9 cellular contexts compared by ENCODE assay signal in the genomic region with DNA sequence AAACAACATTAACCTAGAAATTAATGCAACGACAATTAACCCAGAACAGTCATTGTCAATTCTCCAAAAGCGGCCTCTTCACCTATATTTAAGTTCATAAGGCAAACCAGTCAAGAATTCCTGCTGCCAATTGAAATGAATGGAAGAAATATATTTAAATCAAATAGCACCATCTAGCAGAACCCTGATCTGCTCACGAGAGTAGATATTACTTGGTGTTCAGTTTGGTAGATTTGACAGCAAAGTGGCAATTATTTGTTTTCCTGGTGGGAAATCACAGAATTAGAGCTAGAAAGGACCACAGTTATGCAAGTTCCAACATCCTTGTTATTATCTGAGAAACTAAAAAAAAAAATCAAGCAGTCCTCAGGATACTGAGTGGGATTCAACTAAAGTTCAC. TPM values are rescaled to one million over a fixed set of nuclear protein-coding genes. Genes with fewer than 3 reads are reported as not detected.
DNase-seq lines count a peak whose midpoint lies in the region; ATAC-seq and TF ChIP-seq lines count a peak whose summit lies in the region.
"Had no signal": no experiment of that assay in that cellular context is flagged by ENCODE, and none has a peak within 500 bp of the region (broad histone marks: within the 10 kb centered on the region; RNA-seq: fewer than 3 reads in every experiment).

No MANE protein-coding gene starts in this region.

- no peak overlapping the region for H3K9ac ChIP-seq in mammary epithelial cell (ENCODE audit: insufficient read depth, low read length)

- peak; percentile 18; the same call in 1 of the 2 replicates for TF ChIP-seq RAD21 in Ishikawa (IDR thresholded peaks at IDR 0.05; ENCODE audit: low read depth)

- peaks cover 10 to 51% (median 21%) of the 10 kb centered on the region in 3 donors for H3K4me1 Mint-ChIP-seq in CD8-positive, alpha-beta memory T cell

- ATAC-seq in GM19395 (IDR thresholded peaks at IDR 0.05; ENCODE audit: unreplicated experiment) (no peak), HG02763 (IDR thresholded peaks at IDR 0.05; ENCODE audit: unreplicated experiment) (no peak)

- peak overlapping the region; percentile 7 to 98 (median 95) for H3K4me3 Mint-ChIP-seq in CD8-positive, alpha-beta memory T cell

- dilution Hi-C loops in mammary epithelial cell (cut with HindIII; ENCODE audit: low sequenced_read_pairs), result no loop called here

- peaks cover 17% of the 10 kb centered on the region for H3K4me1 ChIP-seq in CD8-positive, alpha-beta memory T cell (ENCODE audit: insufficient read depth, low read length)
- H3K4me1 ChIP-seq in mammary epithelial cell (ENCODE audit: insufficient read depth, low read length) (peaks cover 19% of the 10 kb centered on the region), osteoblast (ENCODE audit: insufficient read depth, low read length) (peaks cover 12% of the 10 kb centered on the region)

- no peak overlapping the region for H3K4me3 ChIP-seq in CD8-positive, alpha-beta memory T cell (ENCODE audit: low read length)
- peak overlapping the region in 2 of 3 experiments; percentile 90 to 96 for H3K4me3 ChIP-seq in mammary epithelial cell (replicated peaks in 1 of 3; ENCODE audit: insufficient read depth in 1 of 3, low read depth in 2 of 3, low read length in 3 of 3)
- H3K4me3 ChIP-seq in osteoblast (ENCODE audit: insufficient read depth, low read length), result no peak overlapping the region

- DNase-seq in CD8-positive, alpha-beta memory T cell, result no peak
- no peak for DNase-seq in mammary epithelial cell
- DNase-seq in osteoblast (ENCODE audit: insufficient read length, low spot score, missing footprints), result peak; percentile 41
- DNase-seq in iPS-NIHi11 (ENCODE audit: low spot score), result no peak
- DNase-seq in NCI-H187 treated with DMSO at 0.1 percent for 48 hours (lab: John Stamatoyannopoulos, UW), result no peak
- DNase-seq: NCI-H1092 had no signal

- CTCF ChIA-PET in CD8-positive, alpha-beta memory T cell (lab: Charles Lee), result no interaction called here
- CTCF ChIA-PET in mammary epithelial cell (lab: Charles Lee; ENCODE audit: low non-redundant PET), result no interaction called here

- no peaks in the 10 kb centered on the region for H3K9me3 Mint-ChIP-seq in CD8-positive, alpha-beta memory T cell

- POLR2A ChIA-PET in CD8-positive, alpha-beta memory T cell (lab: Charles Lee), result no interaction called here

- no peak overlapping the region for H3K27ac ChIP-seq in CD8-positive, alpha-beta memory T cell (ENCODE audit: low read depth, low read length)
- H3K27ac ChIP-seq in mammary epithelial cell (ENCODE audit: insufficient read depth, low read depth, low read length) (no peak overlapping the region), osteoblast (ENCODE audit: low read depth, low read length) (no peak overlapping the region)

- peak in 1 of 2 donors; percentile 5 for TF ChIP-seq CTCF in mammary epithelial cell (conservative IDR thresholded peaks at IDR 0.05 in 1 of 2, IDR thresholded peaks at IDR 0.05 in 1 of 2; ENCODE audit: extremely low read depth in 1 of 2, insufficient read depth in 1 of 2, low read depth in 1 of 2, low read length in 2 of 2)
- TF ChIP-seq CTCF in osteoblast (IDR thresholded peaks at IDR 0.05; ENCODE audit: extremely low read depth, low read depth, low read length), result no peak

- BruUV-seq in mammary epithelial cell (replicated peaks; lab: Mats Ljungman, UMichigan), result no TSS peak

- no peak for TF ChIP-seq EP300 in Ishikawa (IDR thresholded peaks at IDR 0.05; ENCODE audit: borderline replicate concordance)

- H3K79me2 ChIP-seq in mammary epithelial cell (ENCODE audit: insufficient read depth, low read length), result peaks cover 33% of the 10 kb centered on the region
- peaks cover 36% of the 10 kb centered on the region for H3K79me2 ChIP-seq in osteoblast (ENCODE audit: insufficient read depth, low read length)

- H2AFZ ChIP-seq in mammary epithelial cell (ENCODE audit: low read depth, low read length), result no peak overlapping the region
- no peak overlapping the region for H2AFZ ChIP-seq in osteoblast (ENCODE audit: low read length)

- intact Hi-C loops in mammary epithelial cell (cut with micrococcal nuclease), result no loop called here

- in situ Hi-C loops in mammary epithelial cell (cut with MboI; ENCODE audit: low sequenced_read_pairs in 2 of 2), result loop anchor here in 1 of 2 donors (25.0 kb wide), 1 partner anchor 211 kb away; no protein-coding TSS in a partner anchor

- H3K36me3 Mint-ChIP-seq in CD8-positive, alpha-beta memory T cell, result peaks cover 0 to 7% (median 0%) of the 10 kb centered on the region in 3 donors

- H3K27me3 ChIP-seq in CD8-positive, alpha-beta memory T cell (ENCODE audit: insufficient read depth, low read length, poor library complexity, severe bottlenecking), result no peaks in the 10 kb centered on the region
- H3K27me3 ChIP-seq in mammary epithelial cell (ENCODE audit: insufficient read depth, low read length), result no peaks in the 10 kb centered on the region
- no peaks in the 10 kb centered on the region for H3K27me3 ChIP-seq in osteoblast (ENCODE audit: insufficient read depth, low read length)

- H3K4me2 ChIP-seq in mammary epithelial cell (ENCODE audit: insufficient read depth, low read depth, low read length) (peak overlapping the region; percentile 75), osteoblast (ENCODE audit: insufficient read depth, low read length) (peak overlapping the region; percentile 87)

- no peaks in the 10 kb centered on the region for H4K20me1 ChIP-seq in mammary epithelial cell (ENCODE audit: insufficient read depth, low read length)
- peaks cover 6% of the 10 kb centered on the region for H4K20me1 ChIP-seq in osteoblast (ENCODE audit: insufficient read depth, low read length)

- 71% methylated on average over 3 of the region's 3 CpGs for WGBS in mammary epithelial cell (ENCODE audit: low coverage, missing lambda C conversion rate)

- H3K9me3 ChIP-seq in CD8-positive, alpha-beta memory T cell (ENCODE audit: low read length), result no peaks in the 10 kb centered on the region
- H3K9me3 ChIP-seq in mammary epithelial cell (replicated peaks; ENCODE audit: insufficient read depth, low read length), result no peaks in the 10 kb centered on the region
- H3K9me3 ChIP-seq in osteoblast (ENCODE audit: low read depth, low read length), result no peaks in the 10 kb centered on the region

- peaks cover 5 to 11% of the 10 kb centered on the region in 2 donors for H3K27me3 Mint-ChIP-seq in CD8-positive, alpha-beta memory T cell

- peak overlapping the region in 4 of 8 donors; percentile 43 to 86 (median 56) for H3K27ac Mint-ChIP-seq in CD8-positive, alpha-beta memory T cell

- H3K36me3 ChIP-seq in CD8-positive, alpha-beta memory T cell (ENCODE audit: insufficient read depth, low read length), result no peaks in the 10 kb centered on the region
- no peaks in the 10 kb centered on the region for H3K36me3 ChIP-seq in mammary epithelial cell (ENCODE audit: insufficient read depth, low read length)
- no peaks in the 10 kb centered on the region for H3K36me3 ChIP-seq in osteoblast (ENCODE audit: insufficient read depth, low read length)

TF ChIP-seq in Ishikawa, 13 proteins besides CTCF, POLR2A, EP300 and RAD21:
- TF ChIP-seq EGR1 (IDR thresholded peaks at IDR 0.05) (no peak), YY1 (IDR thresholded peaks at IDR 0.05; ENCODE audit: low read depth) (no peak), ZBTB7A (IDR thresholded peaks at IDR 0.05; ENCODE audit: low read depth) (no peak), CEBPB (IDR thresholded peaks at IDR 0.05) (no peak), TEAD4 (IDR thresholded peaks at IDR 0.05) (no peak), TAF1 (IDR thresholded peaks at IDR 0.05; ENCODE audit: low read depth) (no peak), NFIC (IDR thresholded peaks at IDR 0.05) (no peak)
- TF ChIP-seq, protein P1, sequence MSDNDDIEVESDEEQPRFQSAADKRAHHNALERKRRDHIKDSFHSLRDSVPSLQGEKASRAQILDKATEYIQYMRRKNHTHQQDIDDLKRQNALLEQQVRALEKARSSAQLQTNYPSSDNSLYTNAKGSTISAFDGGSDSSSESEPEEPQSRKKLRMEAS (IDR thresholded peaks at IDR 0.05), result no peak
- TF ChIP-seq, protein P2, sequence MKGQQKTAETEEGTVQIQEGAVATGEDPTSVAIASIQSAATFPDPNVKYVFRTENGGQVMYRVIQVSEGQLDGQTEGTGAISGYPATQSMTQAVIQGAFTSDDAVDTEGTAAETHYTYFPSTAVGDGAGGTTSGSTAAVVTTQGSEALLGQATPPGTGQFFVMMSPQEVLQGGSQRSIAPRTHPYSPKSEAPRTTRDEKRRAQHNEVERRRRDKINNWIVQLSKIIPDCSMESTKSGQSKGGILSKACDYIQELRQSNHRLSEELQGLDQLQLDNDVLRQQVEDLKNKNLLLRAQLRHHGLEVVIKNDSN (IDR thresholded peaks at IDR 0.05), result no peak

RNA-seq across cellular contexts. Expression of a gene that starts 2.3 kb away (rescaled TPM):
- total RNA-seq in CD8-positive, alpha-beta memory T cell, result 10 to 100 TPM in 1 of 2 experiments, 1 to 10 TPM in 1; 9.2 to 10.4 TPM
- 21.8 TPM for polyA plus RNA-seq in CD8-positive, alpha-beta memory T cell
- total RNA-seq in mammary epithelial cell (10 to 100 TPM; 24.8 to 40.8 TPM), osteoblast (18.1 and 23.6 TPM in 2 replicates)
- polyA plus RNA-seq in mammary epithelial cell, result 33.6 TPM
- polyA minus RNA-seq in mammary epithelial cell, result 22.2 TPM

Comparison
In these comparisons a context has a peak if more than half of its experiments do, and no peak if none do; other contexts are left out.
1. H3K4me3 ChIP-seq: peak in mammary epithelial cell (2 of 3); none in CD8-positive, alpha-beta memory T cell (single experiment) and osteoblast (single experiment).